ENCODE assay signal across 8 cellular contexts in genomic region chr19:47778954-47779351, GRCh38. TPM values are rescaled to one million over a fixed set of nuclear protein-coding genes. Genes with fewer than 3 reads are reported as not detected.
DNase-seq lines count a peak whose midpoint lies in the region; ATAC-seq and TF ChIP-seq lines count a peak whose summit lies in the region.

No MANE protein-coding gene starts in this region.

- H3K27me3 ChIP-seq in SJSA1 (replicated peaks) (no peaks in the 10 kb centered on the region), upper lobe of left lung (no peaks in the 10 kb centered on the region)
- no peaks in the 10 kb centered on the region for H3K27me3 ChIP-seq in effector memory CD4-positive, alpha-beta T cell (replicated peaks; ENCODE audit: control insufficient read depth, insufficient read depth, low read length, poor library complexity, severe bottlenecking)

- TF ChIP-seq CTCF in upper lobe of left lung (IDR thresholded peaks at IDR 0.05) = no peak

- H3K9me3 ChIP-seq in SJSA1 (replicated peaks) (no peaks in the 10 kb centered on the region), upper lobe of left lung (no peaks in the 10 kb centered on the region)
- H3K9me3 ChIP-seq in effector memory CD4-positive, alpha-beta T cell (ENCODE audit: control insufficient read depth, low read length) = no peaks in the 10 kb centered on the region

- DNase-seq in SJSA1 (ENCODE audit: low read depth in 1 of 2, low spot score in 2 of 2) (no peak), midbrain (lab: John Stamatoyannopoulos, UW) (peak; percentile 58), upper lobe of left lung (peak in 1 of 2 donors; percentile 54), GF-D8 (lab: John Stamatoyannopoulos, UW) (no peak)
- DNase-seq in effector memory CD4-positive, alpha-beta T cell = no peak

- no peak for TF ChIP-seq POLR2A in upper lobe of left lung (IDR thresholded peaks at IDR 0.05)

- H3K27ac ChIP-seq in SJSA1 (peak overlapping the region; percentile 99; the same call in 1 of the 2 replicates), upper lobe of left lung (peak overlapping the region; percentile 91 to 99 (median 97))
- peak overlapping the region; percentile 90 for H3K27ac ChIP-seq in effector memory CD4-positive, alpha-beta T cell (ENCODE audit: insufficient read depth, low read length, poor library complexity, severe bottlenecking)

- H3K4me1 ChIP-seq in SJSA1 (replicated peaks) (peaks cover 14% of the 10 kb centered on the region), upper lobe of left lung (peaks cover 40 to 45% (median 41%) of the 10 kb centered on the region in 4 donors)
- peaks cover 9% of the 10 kb centered on the region for H3K4me1 ChIP-seq in effector memory CD4-positive, alpha-beta T cell (ENCODE audit: control insufficient read depth, insufficient read depth, low read length, poor library complexity, severe bottlenecking)

- no peak for TF ChIP-seq EP300 in upper lobe of left lung (IDR thresholded peaks at IDR 0.05)

- WGBS in upper lobe of left lung, 2 donors = 0 to 1% methylated on average over 8 to 20 of the region's 20 CpGs

- peaks cover 39% of the 10 kb centered on the region for H3K36me3 ChIP-seq in SJSA1
- H3K36me3 ChIP-seq in effector memory CD4-positive, alpha-beta T cell (ENCODE audit: control insufficient read depth, insufficient read depth, low read length) = peaks cover 14% of the 10 kb centered on the region
- peaks cover 0 to 36% (median 29%) of the 10 kb centered on the region in 4 donors for H3K36me3 ChIP-seq in upper lobe of left lung

- H3K4me3 ChIP-seq in SJSA1 = peak overlapping the region; percentile 75
- peak overlapping the region; percentile 91 for H3K4me3 ChIP-seq in effector memory CD4-positive, alpha-beta T cell (ENCODE audit: insufficient read depth, low read depth, low read length, poor library complexity, severe bottlenecking)
- peak overlapping the region; percentile 76 to 97 (median 86) for H3K4me3 ChIP-seq in upper lobe of left lung

- peak; percentile 9 for ATAC-seq in GM19324 (IDR thresholded peaks at IDR 0.05; ENCODE audit: low FRiP score, unreplicated experiment)
- ATAC-seq in upper lobe of left lung (ENCODE audit: low FRiP score in 2 of 2) = peak; percentile 36 to 44
- ATAC-seq in GM19455 (IDR thresholded peaks at IDR 0.05; ENCODE audit: unreplicated experiment) = no peak
- no peak for ATAC-seq in HG02759 (IDR thresholded peaks at IDR 0.05; ENCODE audit: unreplicated experiment)

RNA-seq across cellular contexts. Expression of gene SELENOW, which starts 0.5 kb away (rescaled TPM):
- 394 and 455 TPM in 2 replicates for total RNA-seq in SJSA1 (2014; rRNA removed; shearing (Covaris generic))
- total RNA-seq in upper lobe of left lung = 100 to 1,000 TPM; 194 to 455 (median 325) TPM

RNA-seq across cellular contexts. Expression of gene TPRX1, which starts 25.4 kb away (rescaled TPM):
- total RNA-seq in SJSA1 (2014; rRNA removed; shearing (Covaris generic)) = not detected in 2 replicates
- total RNA-seq in upper lobe of left lung = not detected

RNA-seq across cellular contexts. Expression of gene NOP53, which starts 33.6 kb away (rescaled TPM):
- 48.9 and 54.0 TPM in 2 replicates for total RNA-seq in SJSA1 (2014; rRNA removed; shearing (Covaris generic))
- 100 to 1,000 TPM; 261 to 432 (median 282) TPM for total RNA-seq in upper lobe of left lung

RNA-seq across cellular contexts. Expression of gene CRX, which starts 42.8 kb away (rescaled TPM):
- not detected in 2 replicates for total RNA-seq in SJSA1 (2014; rRNA removed; shearing (Covaris generic))
- total RNA-seq in upper lobe of left lung = not detected

Comparison
In these comparisons a context has a peak if more than half of its experiments do, and no peak if none do; other contexts are left out.
1. ATAC-seq: peak in GM19324 (single experiment) and upper lobe of left lung (2 of 2); none in GM19455 (single experiment) and HG02759 (single experiment).
2. Peak in every context shown above with its lines, with median percentiles within 50 percentile points of each other: H3K27ac ChIP-seq and H3K4me3 ChIP-seq.